9 cellular contexts compared by ENCODE assay signal in the genomic region with DNA sequence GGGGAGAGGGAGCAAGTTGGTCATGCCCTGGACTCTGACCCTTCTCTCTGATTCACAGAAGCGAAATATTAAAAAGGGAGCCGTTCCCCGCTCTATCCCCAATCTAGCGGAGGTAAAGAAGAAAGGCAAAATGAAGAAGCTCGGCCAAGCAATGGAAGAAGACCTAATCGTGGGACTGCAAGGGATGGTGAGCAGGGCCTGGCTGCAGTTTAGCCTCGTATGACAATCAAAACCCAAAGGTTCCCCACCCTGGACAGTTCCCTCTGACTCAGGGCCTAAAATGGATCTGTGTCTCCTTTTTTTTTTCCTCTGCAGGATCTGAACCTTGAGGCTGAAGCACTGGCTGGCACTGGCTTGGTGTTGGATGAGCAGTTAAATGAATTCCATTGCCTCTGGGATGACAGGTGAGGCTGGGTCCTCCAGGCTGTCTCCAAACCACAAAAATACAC. TPM values are rescaled to one million over a fixed set of nuclear protein-coding genes. Genes with fewer than 3 reads are reported as not detected.
A peak's percentile ranks its signal among the peaks of the same experiment; 100 is the strongest.
DNase-seq lines count a peak whose midpoint lies in the region; ATAC-seq and TF ChIP-seq lines count a peak whose summit lies in the region.
"Had no signal": no experiment of that assay in that cellular context is flagged by ENCODE, and none has a peak within 500 bp of the region (broad histone marks: within the 10 kb centered on the region; RNA-seq: fewer than 3 reads in every experiment).

No MANE protein-coding gene starts in this region.

- TF ChIP-seq CTCF in A673 (conservative IDR thresholded peaks at IDR 0.05; ENCODE audit: low read depth, low read length) (no peak), mammary epithelial cell (conservative IDR thresholded peaks at IDR 0.05 in 1 of 2, IDR thresholded peaks at IDR 0.05 in 1 of 2; ENCODE audit: extremely low read depth in 1 of 2, insufficient read depth in 1 of 2, low read depth in 1 of 2, low read length in 2 of 2) (no peak)

- no peaks in the 10 kb centered on the region for H3K9me3 Mint-ChIP-seq in IgD-negative memory B cell

- H3K36me3 Mint-ChIP-seq in IgD-negative memory B cell: peaks cover 4% of the 10 kb centered on the region

- no peak for ATAC-seq in GM21360 (IDR thresholded peaks at IDR 0.05; ENCODE audit: unreplicated experiment)

- no peaks in the 10 kb centered on the region for H3K79me2 ChIP-seq in mammary epithelial cell (ENCODE audit: insufficient read depth, low read length)

- DNase-seq in A673 (ENCODE audit: low spot score) (no peak), mammary epithelial cell (no peak), EL (no peak), NK-92 (lab: John Stamatoyannopoulos, UW; ENCODE audit: unreplicated experiment) (no peak), DMS114 treated with DMSO at 0.1 percent for 48 hours (lab: John Stamatoyannopoulos, UW; ENCODE audit: unreplicated experiment) (no peak)

- H3K4me3 ChIP-seq in A673 (ENCODE audit: low read depth, low read length, poor library complexity, severe bottlenecking): peak overlapping the region; percentile 74
- H3K4me3 ChIP-seq in mammary epithelial cell (replicated peaks in 1 of 3; ENCODE audit: insufficient read depth in 1 of 3, low read depth in 2 of 3, low read length in 3 of 3): peak overlapping the region; percentile 48 to 67 (median 53)
- H3K4me3 ChIP-seq in muscle layer of colon (ENCODE audit: low read depth in 1 of 2, low read length in 2 of 2): peak overlapping the region; percentile 56 to 75

- H3K27me3 ChIP-seq in A673 (replicated peaks; ENCODE audit: insufficient read depth, low read depth, low read length, poor library complexity) (no peaks in the 10 kb centered on the region), mammary epithelial cell (ENCODE audit: insufficient read depth, low read length) (no peaks in the 10 kb centered on the region), muscle layer of colon (ENCODE audit: control insufficient read depth in 1 of 2, insufficient read depth in 2 of 2, low read length in 2 of 2) (no peaks in the 10 kb centered on the region)

- peaks cover 1% of the 10 kb centered on the region for H3K27me3 Mint-ChIP-seq in IgD-negative memory B cell

- no TSS peak for BruUV-seq in A673 (replicated peaks; lab: Mats Ljungman, UMichigan)
- TSS peak; percentile 60 for BruUV-seq in mammary epithelial cell (replicated peaks; lab: Mats Ljungman, UMichigan)

- CTCF ChIA-PET in A673 (lab: Charles Lee) (no interaction called here), mammary epithelial cell (lab: Charles Lee; ENCODE audit: low non-redundant PET) (interaction anchor here (0.5 kb wide), 1 partner anchor 1571 kb away, joined by 5 read pairs; no protein-coding TSS in a partner anchor)

- peak overlapping the region; percentile 92 to 99 (median 95) for H3K27ac Mint-ChIP-seq in IgD-negative memory B cell

- dilution Hi-C loops in mammary epithelial cell (cut with HindIII; ENCODE audit: low sequenced_read_pairs): no loop called here

- H2AFZ ChIP-seq in mammary epithelial cell (ENCODE audit: low read depth, low read length): peak overlapping the region; percentile 83

- H3K4me1 Mint-ChIP-seq in IgD-negative memory B cell: peaks cover 4 to 10% (median 8%) of the 10 kb centered on the region in 3 donors

- POLR2A ChIA-PET in A673 (lab: Charles Lee; ENCODE audit: low non-redundant PET): no interaction called here

- in situ Hi-C loops in mammary epithelial cell (cut with MboI; ENCODE audit: low sequenced_read_pairs in 2 of 2): no loop called here

- intact Hi-C loops in A673 (cut with micrococcal nuclease; ENCODE audit: unreplicated experiment) (loop anchor here (10.0 kb wide), 2 partner anchors 92 to 142 kb away; partner anchors contain the start of genes PQBP1 and TIMM17B), mammary epithelial cell (cut with micrococcal nuclease) (loop anchor here (5.0 kb wide), 1 partner anchor 94 kb away; the partner anchor contains the start of genes PQBP1 and TIMM17B)

- peak overlapping the region in 3 of 4 donors; percentile 35 to 95 (median 81) for H3K4me3 Mint-ChIP-seq in IgD-negative memory B cell

- peak overlapping the region; percentile 62 for H3K4me2 ChIP-seq in mammary epithelial cell (ENCODE audit: insufficient read depth, low read depth, low read length)

- H3K36me3 ChIP-seq in A673 (ENCODE audit: insufficient read depth, low read length, poor library complexity, severe bottlenecking) (no peaks in the 10 kb centered on the region), mammary epithelial cell (ENCODE audit: insufficient read depth, low read length) (no peaks in the 10 kb centered on the region), muscle layer of colon (ENCODE audit: insufficient read depth, low read length) (peaks cover 7% of the 10 kb centered on the region)

- H3K27ac ChIP-seq in A673 (ENCODE audit: low read depth, low read length, poor library complexity, severe bottlenecking) (peak overlapping the region; percentile 99), mammary epithelial cell (ENCODE audit: insufficient read depth, low read depth, low read length) (peak overlapping the region; percentile 89), muscle layer of colon (ENCODE audit: low read depth, low read length) (peak overlapping the region; percentile 61)

- H3K4me1 ChIP-seq in A673 (ENCODE audit: insufficient read depth, low read length, poor library complexity, severe bottlenecking) (no peaks in the 10 kb centered on the region), mammary epithelial cell (ENCODE audit: insufficient read depth, low read length) (peaks cover 3% of the 10 kb centered on the region), muscle layer of colon (ENCODE audit: insufficient read depth, low read length) (no peaks in the 10 kb centered on the region)

- H3K9ac ChIP-seq in mammary epithelial cell (ENCODE audit: insufficient read depth, low read length): peak overlapping the region; percentile 94
- H3K9ac ChIP-seq in muscle layer of colon (ENCODE audit: low read length): peak overlapping the region; percentile 57

- WGBS in mammary epithelial cell (ENCODE audit: low coverage, missing lambda C conversion rate): 16% methylated on average over 6 of the region's 7 CpGs

- H3K9me3 ChIP-seq in A673 (ENCODE audit: low read depth, low read length, poor library complexity, severe bottlenecking) (no peaks in the 10 kb centered on the region), mammary epithelial cell (replicated peaks; ENCODE audit: insufficient read depth, low read length) (peaks cover 2% of the 10 kb centered on the region), muscle layer of colon (ENCODE audit: low read length) (no peaks in the 10 kb centered on the region)

- no peaks in the 10 kb centered on the region for H4K20me1 ChIP-seq in mammary epithelial cell (ENCODE audit: insufficient read depth, low read length)

RNA-seq across cellular contexts. Expression of gene HDAC6, which starts 1.0 kb away (rescaled TPM):
- total RNA-seq in A673 (2021) (49.4 and 82.5 TPM in 2 replicates), mammary epithelial cell (10 to 100 TPM; 33.5 to 40.6 TPM)
- polyA plus RNA-seq in IgD-negative memory B cell (20.1 TPM), mammary epithelial cell (16.8 TPM)
- 24.0 TPM for polyA minus RNA-seq in mammary epithelial cell

RNA-seq across cellular contexts. Expression of gene GATA1, which starts 16.4 kb away (rescaled TPM):
- total RNA-seq in A673 (2021): not detected in 2 replicates
- polyA plus RNA-seq in IgD-negative memory B cell: not detected
- not detected for total RNA-seq in mammary epithelial cell
- not detected for polyA plus RNA-seq in mammary epithelial cell
- not detected for polyA minus RNA-seq in mammary epithelial cell
- total RNA-seq: SK-MEL-5 had no signal

RNA-seq across cellular contexts. Expression of gene ERAS, which starts 23.5 kb away (rescaled TPM):
- not detected in 2 replicates for total RNA-seq in A673 (2021)
- polyA plus RNA-seq in IgD-negative memory B cell: not detected
- total RNA-seq in mammary epithelial cell: not detected
- polyA plus RNA-seq in mammary epithelial cell: not detected
- not detected for polyA minus RNA-seq in mammary epithelial cell

RNA-seq across cellular contexts. Expression of gene PCSK1N, which starts 32.6 kb away (rescaled TPM):
- 16.9 and 17.6 TPM in 2 replicates for total RNA-seq in A673 (2021)
- 0.51 TPM for polyA plus RNA-seq in IgD-negative memory B cell
- total RNA-seq in mammary epithelial cell: 10 to 100 TPM; 16.5 to 36.4 TPM
- 3.3 TPM for polyA plus RNA-seq in mammary epithelial cell
- 1.0 TPM for polyA minus RNA-seq in mammary epithelial cell

RNA-seq across cellular contexts. Expression of gene GLOD5, which starts 41.3 kb away (rescaled TPM):
- total RNA-seq in A673 (2021) (not detected in 2 replicates), mammary epithelial cell (not detected)
- polyA plus RNA-seq in IgD-negative memory B cell (not detected), mammary epithelial cell (not detected)
- polyA minus RNA-seq in mammary epithelial cell: not detected
- total RNA-seq: SK-MEL-5 had no signal
